In the genomic region with DNA sequence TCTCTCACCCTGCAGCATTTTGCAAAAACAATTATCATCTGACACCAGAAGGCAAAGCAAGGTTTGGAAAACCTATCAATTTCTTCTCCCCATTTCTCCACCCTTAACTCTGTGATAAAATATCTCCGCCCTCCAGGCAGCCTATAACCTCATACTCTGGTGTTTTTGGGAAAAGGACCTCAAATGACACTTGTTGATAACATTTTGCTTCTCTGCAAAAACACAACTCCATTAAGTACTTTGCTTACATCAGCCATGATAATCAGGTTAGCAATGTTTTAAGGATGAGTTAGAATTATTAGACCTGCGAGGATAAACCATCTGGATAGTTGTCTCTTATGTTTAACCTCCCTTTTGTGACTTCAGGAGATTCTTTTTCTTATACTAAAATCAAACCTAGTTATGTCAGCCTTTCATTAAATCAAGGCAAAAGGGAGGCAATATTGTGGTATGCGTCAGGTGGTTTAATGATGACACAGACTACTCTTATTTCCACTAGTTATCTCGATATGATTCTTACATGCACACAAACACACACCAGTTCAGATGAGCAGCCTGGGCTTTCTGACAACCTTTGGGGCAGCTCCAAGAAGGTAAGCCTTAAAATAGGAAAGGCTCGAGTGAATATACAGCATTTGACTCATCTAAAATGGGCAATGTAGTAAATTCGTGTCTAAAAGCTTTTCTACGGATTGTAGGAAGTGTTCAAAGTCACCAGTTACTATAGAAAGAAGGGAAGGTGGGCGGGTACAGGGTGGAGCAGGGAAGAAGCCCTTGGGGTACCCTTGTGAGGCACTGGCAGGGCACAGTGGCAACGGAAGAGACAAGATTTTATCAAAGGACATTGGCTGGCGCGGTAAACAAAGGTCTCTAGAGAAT, we compare ENCODE assay signal across 1 cellular context.
TF ChIP-seq lines count a peak whose summit lies in the region.

No MANE protein-coding gene starts in this region.

TF ChIP-seq in GM23338, 12 proteins besides CTCF, POLR2A, EP300 and RAD21 (continued from another document):
- TF ChIP-seq, protein P1, sequence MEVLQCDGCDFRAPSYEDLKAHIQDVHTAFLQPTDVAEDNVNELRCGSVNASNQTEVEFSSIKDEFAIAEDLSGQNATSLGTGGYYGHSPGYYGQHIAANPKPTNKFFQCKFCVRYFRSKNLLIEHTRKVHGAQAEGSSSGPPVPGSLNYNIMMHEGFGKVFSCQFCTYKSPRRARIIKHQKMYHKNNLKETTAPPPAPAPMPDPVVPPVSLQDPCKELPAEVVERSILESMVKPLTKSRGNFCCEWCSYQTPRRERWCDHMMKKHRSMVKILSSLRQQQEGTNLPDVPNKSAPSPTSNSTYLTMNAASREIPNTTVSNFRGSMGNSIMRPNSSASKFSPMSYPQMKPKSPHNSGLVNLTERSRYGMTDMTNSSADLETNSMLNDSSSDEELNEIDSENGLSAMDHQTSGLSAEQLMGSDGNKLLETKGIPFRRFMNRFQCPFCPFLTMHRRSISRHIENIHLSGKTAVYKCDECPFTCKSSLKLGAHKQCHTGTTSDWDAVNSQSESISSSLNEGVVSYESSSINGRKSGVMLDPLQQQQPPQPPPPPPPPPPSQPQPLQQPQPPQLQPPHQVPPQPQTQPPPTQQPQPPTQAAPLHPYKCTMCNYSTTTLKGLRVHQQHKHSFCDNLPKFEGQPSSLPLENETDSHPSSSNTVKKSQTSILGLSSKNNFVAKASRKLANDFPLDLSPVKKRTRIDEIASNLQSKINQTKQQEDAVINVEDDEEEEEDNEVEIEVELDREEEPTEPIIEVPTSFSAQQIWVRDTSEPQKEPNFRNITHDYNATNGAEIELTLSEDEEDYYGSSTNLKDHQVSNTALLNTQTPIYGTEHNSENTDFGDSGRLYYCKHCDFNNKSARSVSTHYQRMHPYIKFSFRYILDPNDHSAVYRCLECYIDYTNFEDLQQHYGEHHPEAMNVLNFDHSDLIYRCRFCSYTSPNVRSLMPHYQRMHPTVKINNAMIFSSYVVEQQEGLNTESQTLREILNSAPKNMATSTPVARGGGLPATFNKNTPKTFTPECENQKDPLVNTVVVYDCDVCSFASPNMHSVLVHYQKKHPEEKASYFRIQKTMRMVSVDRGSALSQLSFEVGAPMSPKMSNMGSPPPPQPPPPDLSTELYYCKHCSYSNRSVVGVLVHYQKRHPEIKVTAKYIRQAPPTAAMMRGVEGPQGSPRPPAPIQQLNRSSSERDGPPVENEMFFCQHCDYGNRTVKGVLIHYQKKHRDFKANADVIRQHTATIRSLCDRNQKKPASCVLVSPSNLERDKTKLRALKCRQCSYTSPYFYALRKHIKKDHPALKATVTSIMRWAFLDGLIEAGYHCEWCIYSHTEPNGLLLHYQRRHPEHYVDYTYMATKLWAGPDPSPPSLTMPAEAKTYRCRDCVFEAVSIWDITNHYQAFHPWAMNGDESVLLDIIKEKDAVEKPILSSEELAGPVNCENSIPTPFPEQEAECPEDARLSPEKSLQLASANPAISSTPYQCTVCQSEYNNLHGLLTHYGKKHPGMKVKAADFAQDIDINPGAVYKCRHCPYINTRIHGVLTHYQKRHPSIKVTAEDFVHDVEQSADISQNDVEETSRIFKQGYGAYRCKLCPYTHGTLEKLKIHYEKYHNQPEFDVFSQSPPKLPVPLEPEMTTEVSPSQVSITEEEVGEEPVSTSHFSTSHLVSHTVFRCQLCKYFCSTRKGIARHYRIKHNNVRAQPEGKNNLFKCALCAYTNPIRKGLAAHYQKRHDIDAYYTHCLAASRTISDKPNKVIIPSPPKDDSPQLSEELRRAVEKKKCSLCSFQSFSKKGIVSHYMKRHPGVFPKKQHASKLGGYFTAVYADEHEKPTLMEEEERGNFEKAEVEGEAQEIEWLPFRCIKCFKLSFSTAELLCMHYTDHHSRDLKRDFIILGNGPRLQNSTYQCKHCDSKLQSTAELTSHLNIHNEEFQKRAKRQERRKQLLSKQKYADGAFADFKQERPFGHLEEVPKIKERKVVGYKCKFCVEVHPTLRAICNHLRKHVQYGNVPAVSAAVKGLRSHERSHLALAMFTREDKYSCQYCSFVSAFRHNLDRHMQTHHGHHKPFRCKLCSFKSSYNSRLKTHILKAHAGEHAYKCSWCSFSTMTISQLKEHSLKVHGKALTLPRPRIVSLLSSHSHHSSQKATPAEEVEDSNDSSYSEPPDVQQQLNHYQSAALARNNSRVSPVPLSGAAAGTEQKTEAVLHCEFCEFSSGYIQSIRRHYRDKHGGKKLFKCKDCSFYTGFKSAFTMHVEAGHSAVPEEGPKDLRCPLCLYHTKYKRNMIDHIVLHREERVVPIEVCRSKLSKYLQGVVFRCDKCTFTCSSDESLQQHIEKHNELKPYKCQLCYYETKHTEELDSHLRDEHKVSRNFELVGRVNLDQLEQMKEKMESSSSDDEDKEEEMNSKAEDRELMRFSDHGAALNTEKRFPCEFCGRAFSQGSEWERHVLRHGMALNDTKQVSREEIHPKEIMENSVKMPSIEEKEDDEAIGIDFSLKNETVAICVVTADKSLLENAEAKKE (CRISPR knock-in tag; IDR thresholded peaks at IDR 0.05) = no peak
- TF ChIP-seq STAT1 (IDR thresholded peaks at IDR 0.05; ENCODE audit: unreplicated experiment) (no peak), POLR2AphosphoS5 (IDR thresholded peaks at IDR 0.05; ENCODE audit: low read depth) (no peak), ZNF114 (CRISPR knock-in tag; IDR thresholded peaks at IDR 0.05) (no peak), EZH2 (IDR thresholded peaks at IDR 0.05; ENCODE audit: low read depth, unreplicated experiment) (no peak), ZNF331 (CRISPR knock-in tag; IDR thresholded peaks at IDR 0.05; ENCODE audit: low read depth) (no peak), EZH2phosphoT487 (IDR thresholded peaks at IDR 0.05; ENCODE audit: unreplicated experiment) (no peak), CREB1 (CRISPR knock-in tag; IDR thresholded peaks at IDR 0.05; ENCODE audit: low read depth) (no peak)
- TF ChIP-seq, protein P2, sequence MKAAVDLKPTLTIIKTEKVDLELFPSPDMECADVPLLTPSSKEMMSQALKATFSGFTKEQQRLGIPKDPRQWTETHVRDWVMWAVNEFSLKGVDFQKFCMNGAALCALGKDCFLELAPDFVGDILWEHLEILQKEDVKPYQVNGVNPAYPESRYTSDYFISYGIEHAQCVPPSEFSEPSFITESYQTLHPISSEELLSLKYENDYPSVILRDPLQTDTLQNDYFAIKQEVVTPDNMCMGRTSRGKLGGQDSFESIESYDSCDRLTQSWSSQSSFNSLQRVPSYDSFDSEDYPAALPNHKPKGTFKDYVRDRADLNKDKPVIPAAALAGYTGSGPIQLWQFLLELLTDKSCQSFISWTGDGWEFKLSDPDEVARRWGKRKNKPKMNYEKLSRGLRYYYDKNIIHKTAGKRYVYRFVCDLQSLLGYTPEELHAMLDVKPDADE (IDR thresholded peaks at IDR 0.05) = no peak
